ENCODE assay signal across 8 cellular contexts in the genomic region with DNA sequence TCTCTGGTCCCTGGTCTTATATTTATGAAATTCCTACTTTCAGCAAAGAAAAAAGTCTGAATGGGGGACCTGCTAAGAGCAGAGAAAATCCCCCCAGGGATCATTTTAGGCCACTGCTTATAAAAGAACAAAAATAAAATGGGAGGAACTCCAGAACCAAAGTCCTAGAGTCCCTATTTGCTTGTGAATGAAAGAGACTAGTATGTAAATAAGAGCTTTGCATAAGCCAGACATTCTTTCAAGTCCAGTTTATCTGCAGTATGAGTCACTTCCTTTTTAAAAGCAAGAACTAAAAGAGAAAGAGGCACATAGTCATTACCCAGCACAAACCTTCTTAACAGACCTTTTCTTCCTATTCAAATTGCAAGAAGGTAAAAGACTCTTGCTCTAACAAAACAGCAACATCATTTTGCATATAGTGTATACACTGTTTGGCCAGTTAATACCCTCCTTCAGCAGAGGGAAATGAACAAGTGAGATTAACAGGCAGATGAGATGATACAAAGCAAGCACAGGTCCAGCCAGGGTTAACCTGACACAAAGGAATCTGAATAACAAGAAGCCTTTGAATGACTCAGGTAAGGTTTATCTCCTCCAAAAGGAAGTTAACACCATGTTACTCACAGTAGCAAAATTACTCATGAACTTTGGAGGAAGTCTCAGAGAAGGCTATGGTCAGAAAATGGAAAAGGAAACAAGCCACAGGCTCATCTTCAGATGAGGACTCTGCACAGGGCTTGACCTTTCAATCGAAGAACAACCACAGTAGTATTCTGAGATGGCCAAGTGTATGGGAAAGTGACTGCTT.
DNase-seq lines count a peak whose midpoint lies in the region; ATAC-seq and TF ChIP-seq lines count a peak whose summit lies in the region.

No MANE protein-coding gene starts in this region.

- DNase-seq in stimulated activated naive CD4-positive, alpha-beta T cell treated with Interleukin-2 at 50 U/mL for 16 hours (lab: John Stamatoyannopoulos, UW) = peak; percentile 22
- DNase-seq in stimulated activated naive CD4-positive, alpha-beta T cell (lab: John Stamatoyannopoulos, UW) = no peak
- DNase-seq in NB4 (ENCODE audit: low read depth) (peak; percentile 82), immature natural killer cell (peak; percentile 22 to 43 (median 24)), type B pancreatic cell (ENCODE audit: extremely low spot score, unreplicated experiment) (no peak), NCI-H2107 (lab: John Stamatoyannopoulos, UW) (no peak)
- peak; percentile 42 for DNase-seq in activated naive CD8-positive, alpha-beta T cell treated with anti-CD3 and anti-CD28 coated beads for 36 hours

- peak overlapping the region; percentile 50 for H3K4me3 Mint-ChIP-seq in activated naive CD8-positive, alpha-beta T cell treated with anti-CD3 and anti-CD28 coated beads for 36 hours
- H3K4me3 Mint-ChIP-seq in immature natural killer cell (peak overlapping the region; percentile 61 to 78 (median 68)), type B pancreatic cell (peak overlapping the region; percentile 66)

- peaks cover 35% of the 10 kb centered on the region for H3K4me1 Mint-ChIP-seq in activated naive CD8-positive, alpha-beta T cell treated with anti-CD3 and anti-CD28 coated beads for 36 hours
- peaks cover 17 to 21% of the 10 kb centered on the region in 2 donors for H3K4me1 Mint-ChIP-seq in immature natural killer cell
- peaks cover 16% of the 10 kb centered on the region for H3K4me1 Mint-ChIP-seq in type B pancreatic cell (ENCODE audit: unreplicated experiment)

- no peak overlapping the region for H3K4me3 ChIP-seq in NB4 (ENCODE audit: low read depth, low read length)

- peak overlapping the region; percentile 98 for H3K27ac Mint-ChIP-seq in activated naive CD8-positive, alpha-beta T cell treated with anti-CD3 and anti-CD28 coated beads for 36 hours
- H3K27ac Mint-ChIP-seq in immature natural killer cell (peak overlapping the region; percentile 76 to 98 (median 95)), type B pancreatic cell (peak overlapping the region; percentile 92)

- ATAC-seq in HG02678 (IDR thresholded peaks at IDR 0.05; ENCODE audit: unreplicated experiment) = peak; percentile 96

- no peak for TF ChIP-seq CTCF in NB4 (IDR thresholded peaks at IDR 0.05; ENCODE audit: low read depth, low read length)
- no peak for TF ChIP-seq CTCF in type B pancreatic cell (conservative IDR thresholded peaks at IDR 0.05)

- H3K36me3 Mint-ChIP-seq in activated naive CD8-positive, alpha-beta T cell treated with anti-CD3 and anti-CD28 coated beads for 36 hours = peaks cover 4% of the 10 kb centered on the region
- no peaks in the 10 kb centered on the region for H3K36me3 Mint-ChIP-seq in immature natural killer cell
- H3K36me3 Mint-ChIP-seq in type B pancreatic cell = no peaks in the 10 kb centered on the region

- no peaks in the 10 kb centered on the region for H3K27me3 Mint-ChIP-seq in activated naive CD8-positive, alpha-beta T cell treated with anti-CD3 and anti-CD28 coated beads for 36 hours
- H3K27me3 Mint-ChIP-seq in immature natural killer cell (ENCODE audit: low read depth in 3 of 3) (peaks cover 0 to 2% (median 0%) of the 10 kb centered on the region in 3 donors), type B pancreatic cell (no peaks in the 10 kb centered on the region)

- TF ChIP-seq POLR2A in NB4 (IDR thresholded peaks at IDR 0.05; ENCODE audit: extremely low read depth, insufficient read length) = no peak

- no peaks in the 10 kb centered on the region for H3K9me3 Mint-ChIP-seq in activated naive CD8-positive, alpha-beta T cell treated with anti-CD3 and anti-CD28 coated beads for 36 hours
- no peaks in the 10 kb centered on the region for H3K9me3 Mint-ChIP-seq in immature natural killer cell
- peaks cover 11% of the 10 kb centered on the region for H3K9me3 Mint-ChIP-seq in type B pancreatic cell

Comparison
In these comparisons a context has a peak if more than half of its experiments do, and no peak if none do; other contexts are left out.
1. DNase-seq: peak in stimulated activated naive CD4-positive, alpha-beta T cell treated with Interleukin-2 at 50 U/mL for 16 hours (single experiment), NB4 (single experiment), activated naive CD8-positive, alpha-beta T cell treated with anti-CD3 and anti-CD28 coated beads for 36 hours (single experiment) and immature natural killer cell (3 of 3); none in stimulated activated naive CD4-positive, alpha-beta T cell (0 of 6), type B pancreatic cell (single experiment) and NCI-H2107 (single experiment).
2. Peak in every context shown above with its lines, with median percentiles within 50 percentile points of each other: H3K27ac Mint-ChIP-seq and H3K4me3 Mint-ChIP-seq.